ENCODE assay signal across 22 cellular contexts in the genomic region with DNA sequence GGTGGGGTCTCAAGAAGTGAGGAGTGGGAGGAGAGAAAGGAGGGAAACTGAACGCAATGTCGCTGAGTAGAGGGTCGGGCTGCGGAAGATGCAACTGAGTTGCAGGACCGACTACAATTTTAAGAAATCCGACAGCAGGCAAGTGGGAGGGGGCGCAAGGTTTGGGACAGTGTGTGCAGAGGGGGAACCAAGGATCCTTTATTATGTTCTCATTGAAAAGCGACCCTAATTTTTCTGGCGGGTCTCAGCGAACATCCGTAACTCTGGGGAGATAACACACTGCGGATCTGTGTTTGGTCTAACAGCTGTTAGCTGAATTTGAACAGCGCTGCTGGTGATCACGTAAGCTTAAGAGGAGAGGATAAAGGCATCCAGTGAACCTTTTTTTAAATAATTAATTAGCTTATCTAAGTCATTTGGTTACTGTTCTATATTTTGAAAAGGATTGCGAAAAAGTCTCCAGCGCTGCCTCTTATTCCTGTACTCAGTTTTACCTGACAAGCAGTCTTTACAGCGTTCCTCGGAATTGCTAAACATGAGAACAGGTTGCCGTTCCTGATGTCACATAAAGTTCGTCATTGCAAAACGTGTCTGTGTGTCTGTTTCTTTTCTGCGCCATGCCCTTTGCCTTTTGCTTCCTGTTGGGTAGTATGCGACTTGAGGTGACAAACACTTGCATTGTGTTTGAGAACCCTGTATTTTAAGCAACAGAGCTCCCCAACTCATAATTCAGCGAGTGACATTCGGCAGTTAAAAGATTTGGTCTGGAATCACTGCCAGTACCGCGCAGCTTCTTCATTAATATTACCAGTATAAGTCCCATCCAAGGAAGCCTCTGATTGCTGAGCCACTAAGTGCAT. TPM values are rescaled to one million over a fixed set of nuclear protein-coding genes. Genes with fewer than 3 reads are reported as not detected.
DNase-seq lines count a peak whose midpoint lies in the region; ATAC-seq, FAIRE-seq and TF ChIP-seq lines count a peak whose summit lies in the region.
"Had no signal": no experiment of that assay in that cellular context is flagged by ENCODE, and none has a peak within 500 bp of the region (broad histone marks: within the 10 kb centered on the region; RNA-seq: fewer than 3 reads in every experiment).

No MANE protein-coding gene starts in this region.

- 4% methylated on average over 21 of the region's 27 CpGs; no CpG with 5 or more reads in 1 of the 2 experiments for WGBS in H1 (ENCODE audit: extremely low coverage in 1 of 2, insufficient coverage in 1 of 2, insufficient read length in 1 of 2, insufficient replicate concordance in 2 of 2, low coverage in 1 of 2, low lambda C conversion rate in 2 of 2, missing lambda C conversion rate in 1 of 2), 2 experiments
- 1 to 4% methylated on average over 4 to 11 of the region's 27 CpGs for WGBS in mesodermal cell (ENCODE audit: insufficient coverage in 2 of 2), 2 experiments

- no peak overlapping the region for H3K56ac ChIP-seq in H1 (replicated peaks; ENCODE audit: insufficient read length, low read depth, low read length)

- TF ChIP-seq EP300 in H1 (IDR thresholded peaks at IDR 0.05; ENCODE audit: borderline replicate concordance in 1 of 2, low read depth in 2 of 2, low read length in 2 of 2), result no peak

- no peak overlapping the region for H4K8ac ChIP-seq in H1 (ENCODE audit: extremely low read depth, insufficient read depth, low read length)

- no peak overlapping the region for H2BK5ac ChIP-seq in H1 (ENCODE audit: low read depth, low read length)

- H2BK15ac ChIP-seq in H1 (ENCODE audit: low read length), result no peak overlapping the region

- H3K9me3 ChIP-seq in H1 (ENCODE audit: insufficient read depth in 2 of 2, low read depth in 1 of 2, low read length in 1 of 2) (no peaks in the 10 kb centered on the region), mesodermal cell (ENCODE audit: control insufficient read depth, low read length) (no peaks in the 10 kb centered on the region), thoracic aorta (no peaks in the 10 kb centered on the region), mucosa of descending colon (no peaks in the 10 kb centered on the region)
- H3K9me3 ChIP-seq: gastroesophageal sphincter, lower lobe of right lung, MG63, thyroid gland had no signal

- H3K23ac ChIP-seq in H1 (ENCODE audit: insufficient read length), result no peak overlapping the region

- ATAC-seq in thoracic aorta (ENCODE audit: insufficient number of reproducible peaks, low FRiP score, low read depth) (no peak), mucosa of descending colon (no peak), GM18909 (IDR thresholded peaks at IDR 0.05; ENCODE audit: poor library complexity, unreplicated experiment) (no peak)
- ATAC-seq: gastroesophageal sphincter had no signal

- H2BK12ac ChIP-seq in H1 (ENCODE audit: low read depth, low read length), result no peak overlapping the region

- peak; percentile 80 for FAIRE-seq in H1 (lab: Jason Lieb, UNC)

- H3K27ac ChIP-seq in H1 (ENCODE audit: low read depth, low read length) (no peak overlapping the region), mesodermal cell (ENCODE audit: low read depth, low read length, severe bottlenecking) (no peak overlapping the region), thoracic aorta (no peak overlapping the region)
- H3K27ac ChIP-seq: BLaER1, coronary artery, gastroesophageal sphincter, lower lobe of right lung, thyroid gland had no signal

- peaks cover 0 to 7% (median 4%) of the 10 kb centered on the region in 4 experiments; a peak in 5 of 7 replicates for H3K4me1 ChIP-seq in H1 (replicated peaks in 1 of 4; ENCODE audit: control insufficient read depth in 3 of 4, insufficient read depth in 4 of 4, low read length in 3 of 4)
- H3K4me1 ChIP-seq in mesodermal cell (ENCODE audit: control insufficient read depth, insufficient read depth, low read length, poor library complexity, severe bottlenecking), result peaks cover 3% of the 10 kb centered on the region
- peaks cover 0 to 6% of the 10 kb centered on the region in 2 donors for H3K4me1 ChIP-seq in thoracic aorta (ENCODE audit: control insufficient read depth in 1 of 2, low read depth in 2 of 2)
- no peaks in the 10 kb centered on the region for H3K4me1 ChIP-seq in mucosa of descending colon (ENCODE audit: low read depth)
- H3K4me1 ChIP-seq: BLaER1, lower lobe of right lung, thyroid gland had no signal

- no peak for TF ChIP-seq RAD21 in H1 (IDR thresholded peaks at IDR 0.05 in 1 of 2, conservative IDR thresholded peaks at IDR 0.05 in 1 of 2; ENCODE audit: low read depth in 2 of 2, low read length in 2 of 2)

- H3K4me3 ChIP-seq in H1 (ENCODE audit: extremely low read depth in 1 of 4, insufficient read depth in 2 of 4, low read depth in 3 of 4, low read length in 4 of 4) (peak overlapping the region; percentile 40 to 72 (median 47)), mesodermal cell (ENCODE audit: extremely low read depth, insufficient read depth, low read length, poor library complexity, severe bottlenecking) (peak overlapping the region; percentile 37), thoracic aorta (peak overlapping the region; percentile 52), mucosa of descending colon (no peak overlapping the region)
- H3K4me3 ChIP-seq: BLaER1, thyroid gland had no signal

- no peak overlapping the region for H2BK120ac ChIP-seq in H1 (replicated peaks; ENCODE audit: low read depth, low read length)

- peaks cover 0 to 3% (median 0%) of the 10 kb centered on the region in 4 experiments; a peak in 1 of 8 replicates for H3K36me3 ChIP-seq in H1 (ENCODE audit: control insufficient read depth in 2 of 4, insufficient read depth in 4 of 4, low read length in 3 of 4)
- no peaks in the 10 kb centered on the region for H3K36me3 ChIP-seq in mesodermal cell (ENCODE audit: control insufficient read depth, insufficient read depth, low read length)
- H3K36me3 ChIP-seq in thoracic aorta, result no peaks in the 10 kb centered on the region
- no peaks in the 10 kb centered on the region for H3K36me3 ChIP-seq in mucosa of descending colon (ENCODE audit: low read depth)
- H3K36me3 ChIP-seq: BLaER1, gastroesophageal sphincter, lower lobe of right lung, MG63, thyroid gland had no signal

- intact Hi-C loops in mucosa of descending colon (cut with DNase I, micrococcal nuclease), result no loop called here

- H2AK5ac ChIP-seq in H1 (ENCODE audit: low read depth, low read length), result no peak overlapping the region

- H3K4me2 ChIP-seq in H1 (ENCODE audit: insufficient read depth in 1 of 2, low read depth in 2 of 2, low read length in 2 of 2), result peak overlapping the region; percentile 91 to 94
- H3K4me2 ChIP-seq: BLaER1 had no signal

- H3K79me1 ChIP-seq in H1 (ENCODE audit: low read depth, low read length), result no peaks in the 10 kb centered on the region

- no peak overlapping the region for H2BK20ac ChIP-seq in H1 (ENCODE audit: low read length)

- H3K9ac ChIP-seq in H1 (replicated peaks in 1 of 4; ENCODE audit: extremely low read depth in 1 of 4, low read depth in 3 of 4, low read length in 3 of 4), result peak overlapping the region in 1 of 4 experiments; percentile 13; a peak in 1 of 7 replicates
- H3K9ac ChIP-seq: BLaER1 had no signal

- no peak overlapping the region for H2AFZ ChIP-seq in H1 (ENCODE audit: low read length)

- peaks cover 0 to 2% of the 10 kb centered on the region in 2 experiments for H4K20me1 ChIP-seq in H1 (replicated peaks in 1 of 2; ENCODE audit: control insufficient read depth in 1 of 2, insufficient read depth in 2 of 2, low read length in 2 of 2)
- H4K20me1 ChIP-seq: BLaER1 had no signal

- H3K79me2 ChIP-seq in H1 (ENCODE audit: control insufficient read depth in 1 of 2, insufficient read depth in 2 of 2, low read length in 2 of 2), result no peaks in the 10 kb centered on the region

- H3K27me3 ChIP-seq in H1 (replicated peaks in 1 of 4; ENCODE audit: control insufficient read depth in 3 of 4, extremely low read depth in 1 of 4, insufficient read depth in 3 of 4, low read length in 3 of 4) (peaks cover 12 to 62% (median 53%) of the 10 kb centered on the region in 4 experiments), thoracic aorta (replicated peaks; ENCODE audit: insufficient read depth) (no peaks in the 10 kb centered on the region)

- no peak overlapping the region for H3K18ac ChIP-seq in H1 (ENCODE audit: extremely low read depth, low read length)

- H3K4ac ChIP-seq in H1 (replicated peaks; ENCODE audit: insufficient read length, low read depth, low read length), result no peak overlapping the region

- CTCF ChIA-PET in H1 (lab: Charles Lee; ENCODE audit: partially characterized antibody), result interaction anchor here (0.9 kb wide), 1 partner anchor 35 kb away, joined by 4 read pairs; no protein-coding TSS in a partner anchor

- no peak overlapping the region for H4K5ac ChIP-seq in H1 (ENCODE audit: insufficient read length, low read depth, low read length)

- DNase-seq in NCI-H82 (lab: John Stamatoyannopoulos, UW) (peak; percentile 31), NCI-H82 treated with DMSO at 0.1 percent for 48 hours (lab: John Stamatoyannopoulos, UW; ENCODE audit: unreplicated experiment) (no peak), H1 (ENCODE audit: low read depth in 1 of 2, low spot score in 2 of 2) (no peak), thoracic aorta (ENCODE audit: low spot score) (no peak), mucosa of descending colon (no peak)
- DNase-seq in effector CD4-positive, alpha-beta T cell, result no peak
- DNase-seq: activated naive CD4-positive, alpha-beta T cell treated with Interleukin-2 at 50 U/mL for 16 hours; activated T-cell treated with anti-CD3 and anti-CD28 coated beads for 4 hours; erythroblast; lower lobe of right lung; NCI-H1694 treated with DMSO at 0.1 percent for 48 hours; NCI-H2227 treated with DMSO at 0.1 percent for 48 hours; SW 1271; thyroid gland had no signal

- TF ChIP-seq CTCF in H1 (IDR thresholded peaks at IDR 0.05; ENCODE audit: control extremely low read depth in 1 of 3, insufficient read depth in 1 of 3, low read depth in 1 of 3, low read length in 3 of 3), result no peak
- TF ChIP-seq CTCF in thoracic aorta (IDR thresholded peaks at IDR 0.05), result no peak
- no peak for TF ChIP-seq CTCF in mucosa of descending colon (IDR thresholded peaks at IDR 0.05)

- TF ChIP-seq POLR2A in H1 (IDR thresholded peaks at IDR 0.05; ENCODE audit: control extremely low read depth in 1 of 2, low read depth in 2 of 2, low read length in 2 of 2), result no peak

- H4K91ac ChIP-seq in H1 (replicated peaks; ENCODE audit: insufficient read length, low read length), result no peak overlapping the region

- POLR2A ChIA-PET in H1 (lab: Charles Lee; ENCODE audit: partially characterized antibody), result interaction anchor here (0.6 to 1.8 kb wide), 4 partner anchors 11 to 119 kb away, joined by 3 to 5 read pairs (median 5); no protein-coding TSS in a partner anchor

- no peak overlapping the region for H3K14ac ChIP-seq in H1 (ENCODE audit: insufficient read length)

- H3K23me2 ChIP-seq in H1 (ENCODE audit: low read depth, low read length), result peaks cover 3% of the 10 kb centered on the region; the same call in 1 of the 2 replicates

RNA-seq across cellular contexts. Expression of a gene that starts 1.3 kb away (rescaled TPM):
- 1.5 and 2.0 TPM in 2 replicates for total RNA-seq in H1 (2021; fragmentation: NEBNext Ultra II Directional; extraction: Animal tissue kit (Norgen Biotek cat#: 25700))
- 1.4 and 1.7 TPM in 2 replicates for polyA plus RNA-seq in H1 (2011; rRNA removed)
- polyA plus RNA-seq in H1 (2011; cell fraction: cytosol; rRNA removed), result 2.0 TPM
- 5.2 TPM for polyA plus RNA-seq in H1 (2011; cell fraction: nucleus; rRNA removed)
- 0.74 to 1.3 TPM (median 1.0 TPM) in 4 replicates for polyA plus RNA-seq in H1 (2012, experiment 1 of 2)
- polyA plus RNA-seq in H1 (2012, experiment 2 of 2), result 0.13 TPM
- 1.3 TPM for polyA plus RNA-seq in H1 (2013, experiment 1 of 2)
- polyA plus RNA-seq in H1 (2013, experiment 2 of 2), result 1.1 TPM
- polyA minus RNA-seq in H1 (2011; rRNA and poly(A)+ RNA removed), result 9.4 and 11.0 TPM in 2 replicates
- polyA minus RNA-seq in H1 (2011; cell fraction: cytosol; rRNA and poly(A)+ RNA removed), result 5.0 TPM
- polyA minus RNA-seq in H1 (2011; cell fraction: nucleus; rRNA and poly(A)+ RNA removed), result 21.4 TPM
- polyA plus RNA-seq in mesodermal cell (2013, experiment 1 of 2), result 0.41 TPM
- 0.35 TPM for polyA plus RNA-seq in mesodermal cell (2013, experiment 2 of 2)
- total RNA-seq in thoracic aorta (not detected), mucosa of descending colon (not detected)
- total RNA-seq: gastroesophageal sphincter, lower lobe of right lung, posterior vena cava, thyroid gland had no signal
- polyA plus RNA-seq: IgD-negative memory B cell had no signal
